In the genomic region with DNA sequence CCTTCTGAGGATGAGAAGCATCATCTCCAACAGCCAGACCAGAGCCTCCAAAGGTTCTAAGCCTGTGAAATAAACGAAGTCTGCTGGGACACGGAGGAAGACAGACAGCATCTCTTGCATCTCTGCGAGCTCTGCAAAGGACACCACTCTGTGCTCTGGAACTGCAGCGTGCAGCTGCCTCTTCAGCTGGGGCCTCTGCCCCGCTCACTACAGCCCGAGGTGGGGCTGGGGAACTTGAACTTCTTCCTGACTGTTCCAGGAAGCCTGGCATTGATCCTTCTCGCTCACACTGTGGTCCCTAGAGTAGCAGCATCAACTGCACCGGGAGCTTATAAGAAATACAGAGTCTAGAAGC, we compare ENCODE assay signal across 10 cellular contexts.
DNase-seq lines count a peak whose midpoint lies in the region; ATAC-seq, FAIRE-seq and TF ChIP-seq lines count a peak whose summit lies in the region.
"Had no signal": no experiment of that assay in that cellular context is flagged by ENCODE, and none has a peak within 500 bp of the region (broad histone marks: within the 10 kb centered on the region; RNA-seq: fewer than 3 reads in every experiment).

No MANE protein-coding gene starts in this region.

- no peak overlapping the region for H2BK12ac ChIP-seq in trophoblast cell (ENCODE audit: low read length)

- H3K79me2 ChIP-seq in trophoblast cell (ENCODE audit: control insufficient read depth, insufficient read depth, low read length, poor library complexity): no peaks in the 10 kb centered on the region

- CTCF ChIA-PET in A549 (lab: Yijun Ruan, JAX): interaction anchor here (0.5 to 1.6 kb wide), 5 partner anchors 24 to 310 kb away, joined by 3 to 5 read pairs (median 3); no protein-coding TSS in a partner anchor

- H3K4me2 ChIP-seq in A549 (no peak overlapping the region), trophoblast cell (ENCODE audit: low read length) (no peak overlapping the region)

- no peak for TF ChIP-seq EP300 in A549 (IDR thresholded peaks at IDR 0.05)
- TF ChIP-seq EP300 in sigmoid colon (IDR thresholded peaks at IDR 0.05): no peak

- H3K9me3 ChIP-seq in A549 (no peaks in the 10 kb centered on the region), sigmoid colon (no peaks in the 10 kb centered on the region), trophoblast cell (ENCODE audit: insufficient read depth, low read depth, low read length) (no peaks in the 10 kb centered on the region)

- intact Hi-C loops in sigmoid colon (cut with DNase I): no loop called here

- 26% methylated on average over 8 of the region's 8 CpGs for WGBS in A549 (ENCODE audit: missing lambda C conversion rate)
- WGBS in sigmoid colon, 2 donors: 48 to 56% methylated on average over 8 of the region's 8 CpGs
- no CpG with 5 or more reads among the region's 8 CpGs for WGBS in trophoblast cell (ENCODE audit: extremely low coverage, insufficient coverage, insufficient read length)

- TF ChIP-seq CTCF in A549 (IDR thresholded peaks at IDR 0.05) (no peak), sigmoid colon (IDR thresholded peaks at IDR 0.05) (no peak)

- DNase-seq in A549 (ENCODE audit: low read depth in 1 of 2, low spot score in 1 of 2) (no peak), sigmoid colon (no peak), NAMALWA (ENCODE audit: low spot score) (no peak), trophoblast cell (no peak)
- no peak for DNase-seq in stimulated activated CD8-positive, alpha-beta memory T cell treated with anti-CD3 and anti-CD28 coated beads, Interleukin-4, amount 100 ng/mL, for 48 hours
- DNase-seq: OCI-M1 had no signal

- no peak overlapping the region for H4K12ac ChIP-seq in trophoblast cell (ENCODE audit: low read depth, low read length)

- H2BK5ac ChIP-seq in trophoblast cell (ENCODE audit: low read depth, low read length, poor library complexity): no peak overlapping the region

- POLR2A ChIA-PET in A549 (lab: Yijun Ruan, JAX): no interaction called here

- H2BK120ac ChIP-seq in trophoblast cell (ENCODE audit: insufficient read depth, low read length, poor library complexity): no peak overlapping the region

- H3K36me3 ChIP-seq in sigmoid colon: no peaks in the 10 kb centered on the region
- no peaks in the 10 kb centered on the region for H3K36me3 ChIP-seq in trophoblast cell (ENCODE audit: control insufficient read depth in 1 of 2, insufficient read depth in 2 of 2, low read length in 2 of 2)

- no peak overlapping the region for H3K9ac ChIP-seq in trophoblast cell (ENCODE audit: low read length)

- no peak overlapping the region for H2AK5ac ChIP-seq in trophoblast cell (ENCODE audit: low read length)

- H3K4me3 ChIP-seq in A549: no peak overlapping the region
- H3K4me3 ChIP-seq in sigmoid colon: no peak overlapping the region
- H3K4me3 ChIP-seq in trophoblast cell (ENCODE audit: low read depth, low read length): no peak overlapping the region

- no peak overlapping the region for H3K4ac ChIP-seq in trophoblast cell (ENCODE audit: low read depth, low read length)

- FAIRE-seq in A549 (lab: Jason Lieb, UNC): no peak

- no peak overlapping the region for H3K18ac ChIP-seq in trophoblast cell (ENCODE audit: low read length)

- TF ChIP-seq RAD21 in A549 (conservative IDR thresholded peaks at IDR 0.05 in 1 of 2, IDR thresholded peaks at IDR 0.05 in 1 of 2): no peak

- H3K27ac ChIP-seq in A549 (no peak overlapping the region), sigmoid colon (no peak overlapping the region), trophoblast cell (ENCODE audit: low read depth, low read length) (no peak overlapping the region)

- H3K79me1 ChIP-seq in trophoblast cell (ENCODE audit: low read length): no peaks in the 10 kb centered on the region

- no peak overlapping the region for H2AFZ ChIP-seq in trophoblast cell (ENCODE audit: insufficient read depth, low read length, poor library complexity)

- no peak overlapping the region for H4K91ac ChIP-seq in trophoblast cell (ENCODE audit: low read depth, low read length)

- TF ChIP-seq POLR2A in A549 (IDR thresholded peaks at IDR 0.05; ENCODE audit: low read length) (no peak), sigmoid colon (IDR thresholded peaks at IDR 0.05) (no peak)

- ATAC-seq in A549: peak; percentile 5 to 19; a peak in 1 of 6 replicates
- peak; percentile 40 for ATAC-seq in GM19025 (IDR thresholded peaks at IDR 0.05; ENCODE audit: low read depth, unreplicated experiment)
- ATAC-seq in HG02642 (IDR thresholded peaks at IDR 0.05; ENCODE audit: poor library complexity, unreplicated experiment): peak; percentile 60
- peak; percentile 49 for ATAC-seq in HG03520 (IDR thresholded peaks at IDR 0.05; ENCODE audit: unreplicated experiment)
- ATAC-seq: left lobe of liver had no signal

- H3K23ac ChIP-seq in trophoblast cell (ENCODE audit: low read length): no peak overlapping the region

- H4K8ac ChIP-seq in trophoblast cell (ENCODE audit: low read depth, low read length): no peak overlapping the region

- no peaks in the 10 kb centered on the region for H3K4me1 ChIP-seq in A549
- no peaks in the 10 kb centered on the region for H3K4me1 ChIP-seq in sigmoid colon
- no peaks in the 10 kb centered on the region for H3K4me1 ChIP-seq in trophoblast cell (ENCODE audit: control insufficient read depth in 1 of 2, insufficient read depth in 2 of 2, low read length in 2 of 2)

- H3K27me3 ChIP-seq in sigmoid colon (peaks cover 0 to 15% (median 3%) of the 10 kb centered on the region in 3 donors), trophoblast cell (ENCODE audit: insufficient read depth, low read length) (no peaks in the 10 kb centered on the region)

- no peak overlapping the region for H3K14ac ChIP-seq in trophoblast cell (ENCODE audit: low read length)

TF ChIP-seq in A549, 52 proteins besides CTCF, POLR2A, EP300 and RAD21:
- TF ChIP-seq CHD4 (IDR thresholded peaks at IDR 0.05; ENCODE audit: borderline replicate concordance) (no peak), KDM5A (IDR thresholded peaks at IDR 0.05) (no peak), EHMT2 (IDR thresholded peaks at IDR 0.05; ENCODE audit: low read depth) (no peak), RFX5 (IDR thresholded peaks at IDR 0.05) (no peak), CHD2 (IDR thresholded peaks at IDR 0.05; ENCODE audit: low read length, partially characterized antibody) (no peak), RCOR1 (IDR thresholded peaks at IDR 0.05; ENCODE audit: low read depth, low read length) (no peak), EHF (CRISPR knock-in tag; IDR thresholded peaks at IDR 0.05) (no peak), NR3C1 (IDR thresholded peaks at IDR 0.05) (no peak), CBX2 (IDR thresholded peaks at IDR 0.05; ENCODE audit: borderline replicate concordance, low read depth) (no peak), NPAS2 (CRISPR knock-in tag; IDR thresholded peaks at IDR 0.05; ENCODE audit: borderline replicate concordance) (no peak)
- TF ChIP-seq, protein P1, sequence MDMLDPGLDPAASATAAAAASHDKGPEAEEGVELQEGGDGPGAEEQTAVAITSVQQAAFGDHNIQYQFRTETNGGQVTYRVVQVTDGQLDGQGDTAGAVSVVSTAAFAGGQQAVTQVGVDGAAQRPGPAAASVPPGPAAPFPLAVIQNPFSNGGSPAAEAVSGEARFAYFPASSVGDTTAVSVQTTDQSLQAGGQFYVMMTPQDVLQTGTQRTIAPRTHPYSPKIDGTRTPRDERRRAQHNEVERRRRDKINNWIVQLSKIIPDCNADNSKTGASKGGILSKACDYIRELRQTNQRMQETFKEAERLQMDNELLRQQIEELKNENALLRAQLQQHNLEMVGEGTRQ (IDR thresholded peaks at IDR 0.05): no peak
- TF ChIP-seq, protein P2, sequence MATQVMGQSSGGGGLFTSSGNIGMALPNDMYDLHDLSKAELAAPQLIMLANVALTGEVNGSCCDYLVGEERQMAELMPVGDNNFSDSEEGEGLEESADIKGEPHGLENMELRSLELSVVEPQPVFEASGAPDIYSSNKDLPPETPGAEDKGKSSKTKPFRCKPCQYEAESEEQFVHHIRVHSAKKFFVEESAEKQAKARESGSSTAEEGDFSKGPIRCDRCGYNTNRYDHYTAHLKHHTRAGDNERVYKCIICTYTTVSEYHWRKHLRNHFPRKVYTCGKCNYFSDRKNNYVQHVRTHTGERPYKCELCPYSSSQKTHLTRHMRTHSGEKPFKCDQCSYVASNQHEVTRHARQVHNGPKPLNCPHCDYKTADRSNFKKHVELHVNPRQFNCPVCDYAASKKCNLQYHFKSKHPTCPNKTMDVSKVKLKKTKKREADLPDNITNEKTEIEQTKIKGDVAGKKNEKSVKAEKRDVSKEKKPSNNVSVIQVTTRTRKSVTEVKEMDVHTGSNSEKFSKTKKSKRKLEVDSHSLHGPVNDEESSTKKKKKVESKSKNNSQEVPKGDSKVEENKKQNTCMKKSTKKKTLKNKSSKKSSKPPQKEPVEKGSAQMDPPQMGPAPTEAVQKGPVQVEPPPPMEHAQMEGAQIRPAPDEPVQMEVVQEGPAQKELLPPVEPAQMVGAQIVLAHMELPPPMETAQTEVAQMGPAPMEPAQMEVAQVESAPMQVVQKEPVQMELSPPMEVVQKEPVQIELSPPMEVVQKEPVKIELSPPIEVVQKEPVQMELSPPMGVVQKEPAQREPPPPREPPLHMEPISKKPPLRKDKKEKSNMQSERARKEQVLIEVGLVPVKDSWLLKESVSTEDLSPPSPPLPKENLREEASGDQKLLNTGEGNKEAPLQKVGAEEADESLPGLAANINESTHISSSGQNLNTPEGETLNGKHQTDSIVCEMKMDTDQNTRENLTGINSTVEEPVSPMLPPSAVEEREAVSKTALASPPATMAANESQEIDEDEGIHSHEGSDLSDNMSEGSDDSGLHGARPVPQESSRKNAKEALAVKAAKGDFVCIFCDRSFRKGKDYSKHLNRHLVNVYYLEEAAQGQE (IDR thresholded peaks at IDR 0.05): no peak
